19 cellular contexts compared by ENCODE assay signal in genomic region chr17:37592291-37592690, GRCh38. TPM values are rescaled to one million over a fixed set of nuclear protein-coding genes. Genes with fewer than 3 reads are reported as not detected.
DNase-seq lines count a peak whose midpoint lies in the region; ATAC-seq and TF ChIP-seq lines count a peak whose summit lies in the region.
"Had no signal": no experiment of that assay in that cellular context is flagged by ENCODE, and none has a peak within 500 bp of the region (broad histone marks: within the 10 kb centered on the region; RNA-seq: fewer than 3 reads in every experiment).

No MANE protein-coding gene starts in this region.

- H2AK9ac ChIP-seq in IMR-90 (replicated peaks; ENCODE audit: low read depth, low read length, poor library complexity) = no peak overlapping the region

- H2AFZ ChIP-seq in IMR-90 (replicated peaks; ENCODE audit: low read length, poor library complexity) = no peak overlapping the region

- no peak overlapping the region for H3K4me2 ChIP-seq in IMR-90 (ENCODE audit: low read depth, low read length)
- H3K4me2 ChIP-seq: KMS-11 had no signal

- TF ChIP-seq POLR2A in IMR-90 (IDR thresholded peaks at IDR 0.05; ENCODE audit: low read depth, low read length) (no peak), esophagus muscularis mucosa (IDR thresholded peaks at IDR 0.05; ENCODE audit: low read depth) (no peak)

- no peak for DNase-seq in activated naive CD4-positive, alpha-beta T cell treated with anti-CD3 and anti-CD28 coated beads for 36 hours
- no peak for DNase-seq in activated naive CD4-positive, alpha-beta T cell treated with anti-CD3 and anti-CD28 coated beads, Interleukin-2, amount 50 U/mL, for 72 hours (ENCODE audit: low spot score in 2 of 2)
- peak; percentile 15 for DNase-seq in IMR-90
- DNase-seq in fibroblast of mammary gland (ENCODE audit: low read depth) = peak; percentile 54
- no peak for DNase-seq in naive thymus-derived CD8-positive, alpha-beta T cell
- no peak for DNase-seq in NCI-H2107 (lab: John Stamatoyannopoulos, UW)
- DNase-seq in esophagus muscularis mucosa (ENCODE audit: extremely low spot score) = no peak
- DNase-seq: EL, GF-D8, NCI-H1105, NCI-H2081, NCI-H2171 treated with DMSO at 0.1 percent for 48 hours, NCI-H446, NCI-H526, OCI-M1 had no signal

- intact Hi-C loops in activated naive CD4-positive, alpha-beta T cell treated with anti-CD3 and anti-CD28 coated beads for 36 hours (cut with micrococcal nuclease) = no loop called here
- intact Hi-C loops in IMR-90 (cut with micrococcal nuclease) (loop anchor here (10.0 kb wide), 1 partner anchor 47 kb away; no protein-coding TSS in a partner anchor), esophagus muscularis mucosa (cut with DNase I) (no loop called here)

- H2AK5ac ChIP-seq in IMR-90 (ENCODE audit: low read depth, low read length) = no peak overlapping the region

- H2BK120ac ChIP-seq in IMR-90 (ENCODE audit: low read depth, low read length) = no peak overlapping the region

- no peaks in the 10 kb centered on the region for H3K27me3 ChIP-seq in IMR-90 (ENCODE audit: control insufficient read depth, insufficient read depth, low read length)
- H3K27me3 ChIP-seq in esophagus muscularis mucosa = no peaks in the 10 kb centered on the region

- peaks cover 3% of the 10 kb centered on the region for H3K9me1 ChIP-seq in IMR-90 (ENCODE audit: insufficient read depth, low read length)

- H3K79me1 ChIP-seq in IMR-90 (ENCODE audit: low read depth in 1 of 2, low read length in 2 of 2) = peaks cover 20 to 43% of the 10 kb centered on the region in 2 experiments

- TF ChIP-seq CTCF in IMR-90 (conservative IDR thresholded peaks at IDR 0.05; ENCODE audit: low read depth, low read length) = no peak
- no peak for TF ChIP-seq CTCF in fibroblast of mammary gland (conservative IDR thresholded peaks at IDR 0.05; ENCODE audit: control insufficient read depth, insufficient read depth, low read depth, low read length)
- no peak for TF ChIP-seq CTCF in esophagus muscularis mucosa (IDR thresholded peaks at IDR 0.05)

- no peak overlapping the region for H2BK5ac ChIP-seq in IMR-90 (ENCODE audit: low read depth, low read length, poor library complexity, severe bottlenecking)

- H4K5ac ChIP-seq in IMR-90 (ENCODE audit: low read depth, low read length) = no peak overlapping the region

- H3K4ac ChIP-seq in IMR-90 (ENCODE audit: low read depth, low read length) = no peak overlapping the region

- dilution Hi-C loops in IMR-90 (cut with HindIII; ENCODE audit: low sequenced_read_pairs, unreplicated experiment) = no loop called here

- POLR2A ChIA-PET in IMR-90 (lab: Charles Lee; ENCODE audit: unreplicated experiment) = no interaction called here
- POLR2A ChIA-PET in naive thymus-derived CD8-positive, alpha-beta T cell (lab: Charles Lee) = interaction anchor here (0.6 to 2.6 kb wide), 3 partner anchors 12 to 17 kb away, joined by 3 to 8 read pairs (median 3); partner anchors contain the start of gene SYNRG

- peaks cover 47% of the 10 kb centered on the region for H3K4me1 Mint-ChIP-seq in activated naive CD4-positive, alpha-beta T cell treated with anti-CD3 and anti-CD28 coated beads for 36 hours (ENCODE audit: low read depth)
- H3K4me1 Mint-ChIP-seq in naive thymus-derived CD8-positive, alpha-beta T cell = peaks cover 21 to 81% (median 69%) of the 10 kb centered on the region in 4 donors

- peaks cover 24% of the 10 kb centered on the region for H3K36me3 ChIP-seq in IMR-90 (ENCODE audit: control insufficient read depth, insufficient read depth, low read length)
- H3K36me3 ChIP-seq in esophagus muscularis mucosa = peaks cover 20 to 58% (median 45%) of the 10 kb centered on the region in 4 donors

- no peak overlapping the region for H4K8ac ChIP-seq in IMR-90 (ENCODE audit: low read depth in 2 of 2, low read length in 2 of 2)

- H3K18ac ChIP-seq in IMR-90 (ENCODE audit: low read depth, low read length) = no peak overlapping the region

- CTCF ChIA-PET in activated naive CD4-positive, alpha-beta T cell treated with anti-CD3 and anti-CD28 coated beads for 36 hours (lab: Charles Lee) = no interaction called here
- CTCF ChIA-PET in IMR-90 (lab: Yijun Ruan, JAX) = interaction anchor here (1.0 to 1.3 kb wide), 2 partner anchors 18 to 44 kb away, joined by 3 to 5 read pairs; no protein-coding TSS in a partner anchor

- H4K20me1 ChIP-seq in IMR-90 (ENCODE audit: insufficient read depth, low read length) = peaks cover 5% of the 10 kb centered on the region; the same call in 1 of the 2 replicates

- H3K4me3 ChIP-seq in IMR-90 (ENCODE audit: insufficient read depth, low read depth, low read length) (no peak overlapping the region), fibroblast of mammary gland (ENCODE audit: control insufficient read depth, low read depth, low read length) (no peak overlapping the region), esophagus muscularis mucosa (no peak overlapping the region)

- no peaks in the 10 kb centered on the region for H3K9me3 ChIP-seq in IMR-90 (ENCODE audit: control insufficient read depth, insufficient read depth, low read length)
- H3K9me3 ChIP-seq in esophagus muscularis mucosa = no peaks in the 10 kb centered on the region

- TF ChIP-seq EP300 in esophagus muscularis mucosa (IDR thresholded peaks at IDR 0.05) = no peak

- BruUV-seq in IMR-90 (replicated peaks; lab: Mats Ljungman, UMichigan) = no TSS peak

- no peak overlapping the region for H4K91ac ChIP-seq in IMR-90 (ENCODE audit: insufficient read depth, low read depth, low read length)

- H3K9ac ChIP-seq in IMR-90 (ENCODE audit: low read depth, low read length) = no peak overlapping the region
- H3K9ac ChIP-seq: KMS-11 had no signal

- peak overlapping the region; percentile 4 for H3K27ac Mint-ChIP-seq in activated naive CD4-positive, alpha-beta T cell treated with anti-CD3 and anti-CD28 coated beads for 36 hours
- no peak overlapping the region for H3K27ac Mint-ChIP-seq in activated naive CD4-positive, alpha-beta T cell treated with anti-CD3 and anti-CD28 coated beads, Interleukin-2, amount 50 U/mL, for 72 hours
- H3K27ac Mint-ChIP-seq in naive thymus-derived CD8-positive, alpha-beta T cell = peak overlapping the region in 5 of 10 donors; percentile 13 to 82 (median 44)
- H3K27ac Mint-ChIP-seq: B cell had no signal

- no peak overlapping the region for H3K14ac ChIP-seq in IMR-90 (replicated peaks; ENCODE audit: low read depth, low read length)

- H3K4me1 ChIP-seq in IMR-90 (ENCODE audit: control insufficient read depth, insufficient read depth, low read length) (no peaks in the 10 kb centered on the region), esophagus muscularis mucosa (no peaks in the 10 kb centered on the region)

- H3K36me3 Mint-ChIP-seq in activated naive CD4-positive, alpha-beta T cell treated with anti-CD3 and anti-CD28 coated beads for 36 hours (ENCODE audit: low read depth) = peaks cover 26% of the 10 kb centered on the region
- peaks cover 11 to 19% of the 10 kb centered on the region in 2 donors for H3K36me3 Mint-ChIP-seq in activated naive CD4-positive, alpha-beta T cell treated with anti-CD3 and anti-CD28 coated beads, Interleukin-2, amount 50 U/mL, for 72 hours
- H3K36me3 Mint-ChIP-seq in naive thymus-derived CD8-positive, alpha-beta T cell = peaks cover 6 to 94% (median 20%) of the 10 kb centered on the region in 3 donors

- in situ Hi-C loops in IMR-90 (cut with MboI; ENCODE audit: low sequenced_read_pairs) = no loop called here

- TF ChIP-seq RAD21 in IMR-90 (IDR thresholded peaks at IDR 0.05; ENCODE audit: low read length) = no peak

- no peak overlapping the region for H3K56ac ChIP-seq in IMR-90 (ENCODE audit: extremely low read depth, insufficient read depth, low read length)

- no peak overlapping the region for H3K4me3 Mint-ChIP-seq in activated naive CD4-positive, alpha-beta T cell treated with anti-CD3 and anti-CD28 coated beads for 36 hours
- H3K4me3 Mint-ChIP-seq in naive thymus-derived CD8-positive, alpha-beta T cell = peak overlapping the region in 6 of 10 donors; percentile 5 to 53 (median 42)
- H3K4me3 Mint-ChIP-seq: B cell had no signal

- ATAC-seq in activated naive CD4-positive, alpha-beta T cell treated with anti-CD3 and anti-CD28 coated beads, Interleukin-2, amount 50 U/mL, for 72 hours = no peak
- ATAC-seq in IMR-90 (ENCODE audit: low read depth) (no peak), HG03460 (IDR thresholded peaks at IDR 0.05; ENCODE audit: unreplicated experiment) (no peak)
- ATAC-seq in naive thymus-derived CD8-positive, alpha-beta T cell = no peak
- ATAC-seq: Right ventricle myocardium inferior had no signal

- no CpG with 5 or more reads among the region's 6 CpGs for WGBS in IMR-90 (ENCODE audit: extremely low coverage in 2 of 2, insufficient read length in 1 of 2), 2 experiments
- WGBS in esophagus muscularis mucosa = 92% methylated on average over 6 of the region's 6 CpGs

- no peaks in the 10 kb centered on the region for H3K27me3 Mint-ChIP-seq in activated naive CD4-positive, alpha-beta T cell treated with anti-CD3 and anti-CD28 coated beads for 36 hours (ENCODE audit: low read depth)
- no peaks in the 10 kb centered on the region for H3K27me3 Mint-ChIP-seq in naive thymus-derived CD8-positive, alpha-beta T cell
- H3K27me3 Mint-ChIP-seq: B cell had no signal

- no peaks in the 10 kb centered on the region for H3K9me3 Mint-ChIP-seq in activated naive CD4-positive, alpha-beta T cell treated with anti-CD3 and anti-CD28 coated beads for 36 hours
- H3K9me3 Mint-ChIP-seq in activated naive CD4-positive, alpha-beta T cell treated with anti-CD3 and anti-CD28 coated beads, Interleukin-2, amount 50 U/mL, for 72 hours = no peaks in the 10 kb centered on the region
- no peaks in the 10 kb centered on the region for H3K9me3 Mint-ChIP-seq in naive thymus-derived CD8-positive, alpha-beta T cell

- H3K23ac ChIP-seq in IMR-90 (ENCODE audit: low read depth, low read length) = no peak overlapping the region

- no peak overlapping the region for H2BK15ac ChIP-seq in IMR-90 (ENCODE audit: low read depth, low read length)

- H2BK20ac ChIP-seq in IMR-90 (ENCODE audit: low read depth, low read length) = no peak overlapping the region

- H3K27ac ChIP-seq in IMR-90 (ENCODE audit: insufficient read depth, low read length) (no peak overlapping the region), esophagus muscularis mucosa (replicated peaks in 1 of 4) (no peak overlapping the region)
- H3K27ac ChIP-seq: KMS-11 had no signal

RNA-seq across cellular contexts. Expression of gene SYNRG, which starts 16.9 kb away (rescaled TPM):
- total RNA-seq in activated naive CD4-positive, alpha-beta T cell treated with anti-CD3 and anti-CD28 coated beads for 36 hours = 10 to 100 TPM; 39.1 to 40.1 TPM
- 10 to 100 TPM; 53.3 to 76.5 TPM for total RNA-seq in activated naive CD4-positive, alpha-beta T cell treated with anti-CD3 and anti-CD28 coated beads, Interleukin-2, amount 50 U/mL, for 72 hours
- 11.4 and 11.7 TPM in 2 replicates for total RNA-seq in IMR-90 (2012; rRNA removed)
- polyA plus RNA-seq in IMR-90 (2012; rRNA removed) = 12.1 and 15.2 TPM in 2 replicates
- polyA plus RNA-seq in IMR-90 (2012; cell fraction: cytosol; rRNA removed) = 5.6 and 7.1 TPM in 2 replicates
- 7.5 and 21.0 TPM in 2 replicates for polyA plus RNA-seq in IMR-90 (2012; cell fraction: nucleus; rRNA removed; ENCODE audit: low replicate concordance)
- total RNA-seq in naive thymus-derived CD8-positive, alpha-beta T cell = 100 to 1,000 TPM; 142 to 149 TPM
- 10 to 100 TPM; 71.8 to 91.8 (median 87.2) TPM for polyA plus RNA-seq in naive thymus-derived CD8-positive, alpha-beta T cell
- 10 to 100 TPM; 11.9 to 19.5 (median 17.0) TPM for total RNA-seq in esophagus muscularis mucosa

RNA-seq across cellular contexts. Expression of gene DDX52, which starts 51.0 kb away (rescaled TPM):
- total RNA-seq in activated naive CD4-positive, alpha-beta T cell treated with anti-CD3 and anti-CD28 coated beads for 36 hours = 10 to 100 TPM; 18.5 to 20.2 TPM
- 10 to 100 TPM; 25.0 to 45.2 TPM for total RNA-seq in activated naive CD4-positive, alpha-beta T cell treated with anti-CD3 and anti-CD28 coated beads, Interleukin-2, amount 50 U/mL, for 72 hours
- total RNA-seq in IMR-90 (2012; rRNA removed) = 26.7 and 32.2 TPM in 2 replicates
- 11.2 and 12.5 TPM in 2 replicates for polyA plus RNA-seq in IMR-90 (2012; rRNA removed)
- polyA plus RNA-seq in IMR-90 (2012; cell fraction: cytosol; rRNA removed) = 1.4 and 1.9 TPM in 2 replicates
- 3.3 and 28.4 TPM in 2 replicates for polyA plus RNA-seq in IMR-90 (2012; cell fraction: nucleus; rRNA removed; ENCODE audit: low replicate concordance)
- 10 to 100 TPM; 30.3 to 33.6 TPM for total RNA-seq in naive thymus-derived CD8-positive, alpha-beta T cell
- 10 to 100 TPM; 12.6 to 13.1 (median 12.7) TPM for polyA plus RNA-seq in naive thymus-derived CD8-positive, alpha-beta T cell
- total RNA-seq in esophagus muscularis mucosa = 10 to 100 TPM; 13.1 to 17.9 (median 14.1) TPM

Comparison
In these comparisons a context has a peak if more than half of its experiments do, and no peak if none do; other contexts are left out.
1. DNase-seq: peak in IMR-90 (single experiment) and fibroblast of mammary gland (single experiment); none in activated naive CD4-positive, alpha-beta T cell treated with anti-CD3 and anti-CD28 coated beads for 36 hours (single experiment), activated naive CD4-positive, alpha-beta T cell treated with anti-CD3 and anti-CD28 coated beads, Interleukin-2, amount 50 U/mL, for 72 hours (0 of 2), naive thymus-derived CD8-positive, alpha-beta T cell (0 of 10), NCI-H2107 (single experiment) and esophagus muscularis mucosa (single experiment).